Comparison of ENCODE assay signal across 1 cellular context in the genomic region with DNA sequence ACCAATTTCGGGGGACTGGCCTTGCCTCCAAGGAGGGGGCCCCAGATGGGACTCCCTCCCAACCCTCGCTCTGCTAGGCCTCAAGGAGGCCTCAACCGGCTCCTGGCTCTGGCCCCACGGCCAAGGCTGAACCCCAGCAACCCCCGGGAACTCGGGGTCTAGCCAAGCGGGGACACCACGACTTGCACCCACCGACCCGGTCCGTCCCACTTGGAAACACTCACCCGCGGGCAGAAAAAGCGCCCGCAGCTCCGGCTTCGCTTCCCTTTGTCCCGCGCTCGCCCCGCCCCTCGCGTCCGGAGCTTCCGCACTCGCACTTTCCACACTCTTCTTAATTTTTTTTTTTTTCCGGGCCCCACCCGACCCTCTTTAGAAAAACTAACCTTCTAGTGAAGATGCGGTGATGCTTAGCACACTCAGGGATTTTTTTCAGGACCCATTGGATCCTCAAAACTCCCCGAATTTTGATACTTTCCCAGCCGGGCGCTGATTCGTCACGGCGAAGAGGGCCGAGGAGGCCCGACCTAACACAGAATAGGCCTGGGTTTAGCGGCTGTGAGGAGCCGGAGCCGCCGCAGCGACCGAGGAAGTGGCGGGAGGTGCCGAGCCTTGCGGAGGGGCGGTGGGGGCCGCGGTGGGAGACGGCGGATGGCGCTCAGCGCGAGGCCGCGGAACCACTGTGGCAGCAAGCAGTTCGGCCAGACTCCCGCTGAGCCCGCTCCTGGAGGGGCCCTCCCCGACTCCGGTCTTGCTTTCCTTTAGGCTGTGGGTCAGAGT.
TF ChIP-seq lines count a peak whose summit lies in the region.

A gene (minus strand): TSS at position 270 of the 777 bp plus-strand sequence. CDS start 2,016 bp downstream, outside the sequence.

TF ChIP-seq in HepG2, 621 proteins besides CTCF, POLR2A, EP300 and RAD21 (continued from another document and continues in another):
- no peak for TF ChIP-seq ZNF484 (CRISPR knock-in tag; IDR thresholded peaks at IDR 0.05; ENCODE audit: borderline replicate concordance, low read depth)
- peak; percentile 77 for TF ChIP-seq ZSCAN20 (CRISPR knock-in tag; IDR thresholded peaks at IDR 0.05; ENCODE audit: borderline replicate concordance)
- TF ChIP-seq SP140L (CRISPR knock-in tag; IDR thresholded peaks at IDR 0.05; ENCODE audit: borderline replicate concordance), result peak; percentile 48; the same call in 1 of the 2 replicates
- TF ChIP-seq, protein P1, sequence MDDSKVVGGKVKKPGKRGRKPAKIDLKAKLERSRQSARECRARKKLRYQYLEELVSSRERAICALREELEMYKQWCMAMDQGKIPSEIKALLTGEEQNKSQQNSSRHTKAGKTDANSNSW (CRISPR knock-in tag; IDR thresholded peaks at IDR 0.05; ENCODE audit: borderline replicate concordance), result 0 out of 2 replicates have a peak, but pooled peaks have one; percentile 82
- peak; percentile 35; the same call in 1 of the 2 replicates for TF ChIP-seq FOXO1 (CRISPR knock-in tag; IDR thresholded peaks at IDR 0.05)
- TF ChIP-seq MIER2 (CRISPR knock-in tag; IDR thresholded peaks at IDR 0.05), result no peak
- peak; percentile 93 for TF ChIP-seq SRSF1 (optimal IDR thresholded peaks at IDR 0.05; ENCODE audit: low read depth, low read length)
- TF ChIP-seq THYN1 (CRISPR knock-in tag; IDR thresholded peaks at IDR 0.05; ENCODE audit: borderline replicate concordance, low read depth), result no peak
- no peak; the same call in 1 of the 2 replicates for TF ChIP-seq MAF1 (CRISPR knock-in tag; IDR thresholded peaks at IDR 0.05; ENCODE audit: borderline replicate concordance)
- TF ChIP-seq ZC3H4 (CRISPR knock-in tag; IDR thresholded peaks at IDR 0.05; ENCODE audit: borderline replicate concordance), result no peak
- TF ChIP-seq NCOA2 (CRISPR knock-in tag; IDR thresholded peaks at IDR 0.05), result 0 out of 2 replicates have a peak, but pooled peaks have one; percentile 23
- peak; percentile 95 for TF ChIP-seq NKX3-1 (CRISPR knock-in tag; IDR thresholded peaks at IDR 0.05)
- TF ChIP-seq TGIF2 (CRISPR knock-in tag; IDR thresholded peaks at IDR 0.05), result peak; percentile 17; the same call in 1 of the 2 replicates
- TF ChIP-seq GLI4 (CRISPR knock-in tag; IDR thresholded peaks at IDR 0.05; ENCODE audit: borderline replicate concordance), result peak; percentile 79; the same call in 1 of the 2 replicates
- TF ChIP-seq SIX1 (CRISPR knock-in tag; IDR thresholded peaks at IDR 0.05; ENCODE audit: borderline replicate concordance), result peak; percentile 45; the same call in 1 of the 2 replicates
- TF ChIP-seq FIP1L1 (IDR thresholded peaks at IDR 0.05; ENCODE audit: borderline replicate concordance, insufficient read depth, low read depth, low read length), result peak; percentile 22; the same call in 1 of the 2 replicates
- TF ChIP-seq, protein P2, sequence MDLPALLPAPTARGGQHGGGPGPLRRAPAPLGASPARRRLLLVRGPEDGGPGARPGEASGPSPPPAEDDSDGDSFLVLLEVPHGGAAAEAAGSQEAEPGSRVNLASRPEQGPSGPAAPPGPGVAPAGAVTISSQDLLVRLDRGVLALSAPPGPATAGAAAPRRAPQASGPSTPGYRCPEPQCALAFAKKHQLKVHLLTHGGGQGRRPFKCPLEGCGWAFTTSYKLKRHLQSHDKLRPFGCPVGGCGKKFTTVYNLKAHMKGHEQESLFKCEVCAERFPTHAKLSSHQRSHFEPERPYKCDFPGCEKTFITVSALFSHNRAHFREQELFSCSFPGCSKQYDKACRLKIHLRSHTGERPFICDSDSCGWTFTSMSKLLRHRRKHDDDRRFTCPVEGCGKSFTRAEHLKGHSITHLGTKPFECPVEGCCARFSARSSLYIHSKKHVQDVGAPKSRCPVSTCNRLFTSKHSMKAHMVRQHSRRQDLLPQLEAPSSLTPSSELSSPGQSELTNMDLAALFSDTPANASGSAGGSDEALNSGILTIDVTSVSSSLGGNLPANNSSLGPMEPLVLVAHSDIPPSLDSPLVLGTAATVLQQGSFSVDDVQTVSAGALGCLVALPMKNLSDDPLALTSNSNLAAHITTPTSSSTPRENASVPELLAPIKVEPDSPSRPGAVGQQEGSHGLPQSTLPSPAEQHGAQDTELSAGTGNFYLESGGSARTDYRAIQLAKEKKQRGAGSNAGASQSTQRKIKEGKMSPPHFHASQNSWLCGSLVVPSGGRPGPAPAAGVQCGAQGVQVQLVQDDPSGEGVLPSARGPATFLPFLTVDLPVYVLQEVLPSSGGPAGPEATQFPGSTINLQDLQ (CRISPR knock-in tag; IDR thresholded peaks at IDR 0.05), result no peak
- TF ChIP-seq, protein P3, sequence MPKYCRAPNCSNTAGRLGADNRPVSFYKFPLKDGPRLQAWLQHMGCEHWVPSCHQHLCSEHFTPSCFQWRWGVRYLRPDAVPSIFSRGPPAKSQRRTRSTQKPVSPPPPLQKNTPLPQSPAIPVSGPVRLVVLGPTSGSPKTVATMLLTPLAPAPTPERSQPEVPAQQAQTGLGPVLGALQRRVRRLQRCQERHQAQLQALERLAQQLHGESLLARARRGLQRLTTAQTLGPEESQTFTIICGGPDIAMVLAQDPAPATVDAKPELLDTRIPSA (CRISPR knock-in tag; IDR thresholded peaks at IDR 0.05; ENCODE audit: borderline replicate concordance), result no peak
- TF ChIP-seq ZZZ3 (CRISPR knock-in tag; IDR thresholded peaks at IDR 0.05; ENCODE audit: borderline replicate concordance), result no peak; the same call in 1 of the 2 replicates
- peak; percentile 68; the same call in 1 of the 2 replicates for TF ChIP-seq ZNF746 (CRISPR knock-in tag; IDR thresholded peaks at IDR 0.05)
- TF ChIP-seq, protein P4, sequence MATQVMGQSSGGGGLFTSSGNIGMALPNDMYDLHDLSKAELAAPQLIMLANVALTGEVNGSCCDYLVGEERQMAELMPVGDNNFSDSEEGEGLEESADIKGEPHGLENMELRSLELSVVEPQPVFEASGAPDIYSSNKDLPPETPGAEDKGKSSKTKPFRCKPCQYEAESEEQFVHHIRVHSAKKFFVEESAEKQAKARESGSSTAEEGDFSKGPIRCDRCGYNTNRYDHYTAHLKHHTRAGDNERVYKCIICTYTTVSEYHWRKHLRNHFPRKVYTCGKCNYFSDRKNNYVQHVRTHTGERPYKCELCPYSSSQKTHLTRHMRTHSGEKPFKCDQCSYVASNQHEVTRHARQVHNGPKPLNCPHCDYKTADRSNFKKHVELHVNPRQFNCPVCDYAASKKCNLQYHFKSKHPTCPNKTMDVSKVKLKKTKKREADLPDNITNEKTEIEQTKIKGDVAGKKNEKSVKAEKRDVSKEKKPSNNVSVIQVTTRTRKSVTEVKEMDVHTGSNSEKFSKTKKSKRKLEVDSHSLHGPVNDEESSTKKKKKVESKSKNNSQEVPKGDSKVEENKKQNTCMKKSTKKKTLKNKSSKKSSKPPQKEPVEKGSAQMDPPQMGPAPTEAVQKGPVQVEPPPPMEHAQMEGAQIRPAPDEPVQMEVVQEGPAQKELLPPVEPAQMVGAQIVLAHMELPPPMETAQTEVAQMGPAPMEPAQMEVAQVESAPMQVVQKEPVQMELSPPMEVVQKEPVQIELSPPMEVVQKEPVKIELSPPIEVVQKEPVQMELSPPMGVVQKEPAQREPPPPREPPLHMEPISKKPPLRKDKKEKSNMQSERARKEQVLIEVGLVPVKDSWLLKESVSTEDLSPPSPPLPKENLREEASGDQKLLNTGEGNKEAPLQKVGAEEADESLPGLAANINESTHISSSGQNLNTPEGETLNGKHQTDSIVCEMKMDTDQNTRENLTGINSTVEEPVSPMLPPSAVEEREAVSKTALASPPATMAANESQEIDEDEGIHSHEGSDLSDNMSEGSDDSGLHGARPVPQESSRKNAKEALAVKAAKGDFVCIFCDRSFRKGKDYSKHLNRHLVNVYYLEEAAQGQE (IDR thresholded peaks at IDR 0.05; ENCODE audit: borderline replicate concordance in 1 of 2, low read depth in 1 of 2, low read length in 2 of 2), result no peak; a peak in 1 of 4 replicates
- 0 out of 2 replicates have a peak, but pooled peaks have one; percentile 51 for TF ChIP-seq ZNF709 (CRISPR knock-in tag; IDR thresholded peaks at IDR 0.05)
- peak; percentile 45 for TF ChIP-seq RXRA (CRISPR knock-in tag; IDR thresholded peaks at IDR 0.05)
- TF ChIP-seq ZNF383 (CRISPR knock-in tag; IDR thresholded peaks at IDR 0.05; ENCODE audit: borderline replicate concordance), result peak; percentile 63; the same call in 1 of the 2 replicates
- peak; percentile 58 for TF ChIP-seq POLR2AphosphoS5 (IDR thresholded peaks at IDR 0.05; ENCODE audit: low read depth, low read length)
- TF ChIP-seq ZNF230 (CRISPR knock-in tag; IDR thresholded peaks at IDR 0.05), result no peak
- TF ChIP-seq LCORL (IDR thresholded peaks at IDR 0.05), result peak; percentile 82
- TF ChIP-seq LCORL (CRISPR knock-in tag; IDR thresholded peaks at IDR 0.05), result no peak; the same call in 1 of the 2 replicates
- peak; percentile 87 for TF ChIP-seq ZNF564 (CRISPR knock-in tag; IDR thresholded peaks at IDR 0.05)
- TF ChIP-seq SMAD9 (CRISPR knock-in tag; IDR thresholded peaks at IDR 0.05), result no peak
- TF ChIP-seq ZNF607 (CRISPR knock-in tag; IDR thresholded peaks at IDR 0.05; ENCODE audit: borderline replicate concordance), result 0 out of 2 replicates have a peak, but pooled peaks have one; percentile 13
- TF ChIP-seq PITX1 (CRISPR knock-in tag; IDR thresholded peaks at IDR 0.05), result no peak
- no peak for TF ChIP-seq HOXA7 (CRISPR knock-in tag; IDR thresholded peaks at IDR 0.05)
- TF ChIP-seq ZNF672 (CRISPR knock-in tag; IDR thresholded peaks at IDR 0.05), result no peak
- no peak for TF ChIP-seq ZNF7 (CRISPR knock-in tag; IDR thresholded peaks at IDR 0.05)
- 0 out of 2 replicates have a peak, but pooled peaks have one; percentile 22 for TF ChIP-seq FOSL1 (CRISPR knock-in tag; IDR thresholded peaks at IDR 0.05; ENCODE audit: borderline replicate concordance)
- no peak for TF ChIP-seq JUND (CRISPR knock-in tag; IDR thresholded peaks at IDR 0.05)
- TF ChIP-seq ZBTB38 (CRISPR knock-in tag; IDR thresholded peaks at IDR 0.05), result no peak; the same call in 1 of the 2 replicates
- no peak for TF ChIP-seq ZNF326 (CRISPR knock-in tag; IDR thresholded peaks at IDR 0.05; ENCODE audit: borderline replicate concordance)
- no peak for TF ChIP-seq NFE2L2 (IDR thresholded peaks at IDR 0.05; ENCODE audit: low read length)
- TF ChIP-seq, protein P5, sequence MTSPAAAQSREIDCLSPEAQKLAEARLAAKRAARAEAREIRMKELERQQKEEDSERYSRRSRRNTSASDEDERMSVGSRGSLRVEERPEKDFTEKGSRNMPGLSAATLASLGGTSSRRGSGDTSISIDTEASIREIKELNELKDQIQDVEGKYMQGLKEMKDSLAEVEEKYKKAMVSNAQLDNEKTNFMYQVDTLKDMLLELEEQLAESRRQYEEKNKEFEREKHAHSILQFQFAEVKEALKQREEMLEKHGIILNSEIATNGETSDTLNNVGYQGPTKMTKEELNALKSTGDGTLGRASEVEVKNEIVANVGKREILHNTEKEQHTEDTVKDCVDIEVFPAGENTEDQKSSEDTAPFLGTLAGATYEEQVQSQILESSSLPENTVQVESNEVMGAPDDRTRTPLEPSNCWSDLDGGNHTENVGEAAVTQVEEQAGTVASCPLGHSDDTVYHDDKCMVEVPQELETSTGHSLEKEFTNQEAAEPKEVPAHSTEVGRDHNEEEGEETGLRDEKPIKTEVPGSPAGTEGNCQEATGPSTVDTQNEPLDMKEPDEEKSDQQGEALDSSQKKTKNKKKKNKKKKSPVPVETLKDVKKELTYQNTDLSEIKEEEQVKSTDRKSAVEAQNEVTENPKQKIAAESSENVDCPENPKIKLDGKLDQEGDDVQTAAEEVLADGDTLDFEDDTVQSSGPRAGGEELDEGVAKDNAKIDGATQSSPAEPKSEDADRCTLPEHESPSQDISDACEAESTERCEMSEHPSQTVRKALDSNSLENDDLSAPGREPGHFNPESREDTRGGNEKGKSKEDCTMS (CRISPR knock-in tag; conservative IDR thresholded peaks at IDR 0.05), result 0 out of 2 replicates have a peak, but pooled peaks have one; percentile 74
- no peak for TF ChIP-seq GTF3A (CRISPR knock-in tag; conservative IDR thresholded peaks at IDR 0.05)
- no peak for TF ChIP-seq TRIM24 (CRISPR knock-in tag; IDR thresholded peaks at IDR 0.05)
- TF ChIP-seq ZNF431 (CRISPR knock-in tag; IDR thresholded peaks at IDR 0.05; ENCODE audit: borderline replicate concordance, low read depth), result 0 out of 2 replicates have a peak, but pooled peaks have one; percentile 49
- peak; percentile 88 for TF ChIP-seq HDAC6 (IDR thresholded peaks at IDR 0.05; ENCODE audit: low read depth, low read length)
- TF ChIP-seq, protein P6, sequence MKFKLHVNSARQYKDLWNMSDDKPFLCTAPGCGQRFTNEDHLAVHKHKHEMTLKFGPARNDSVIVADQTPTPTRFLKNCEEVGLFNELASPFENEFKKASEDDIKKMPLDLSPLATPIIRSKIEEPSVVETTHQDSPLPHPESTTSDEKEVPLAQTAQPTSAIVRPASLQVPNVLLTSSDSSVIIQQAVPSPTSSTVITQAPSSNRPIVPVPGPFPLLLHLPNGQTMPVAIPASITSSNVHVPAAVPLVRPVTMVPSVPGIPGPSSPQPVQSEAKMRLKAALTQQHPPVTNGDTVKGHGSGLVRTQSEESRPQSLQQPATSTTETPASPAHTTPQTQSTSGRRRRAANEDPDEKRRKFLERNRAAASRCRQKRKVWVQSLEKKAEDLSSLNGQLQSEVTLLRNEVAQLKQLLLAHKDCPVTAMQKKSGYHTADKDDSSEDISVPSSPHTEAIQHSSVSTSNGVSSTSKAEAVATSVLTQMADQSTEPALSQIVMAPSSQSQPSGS (CRISPR knock-in tag; IDR thresholded peaks at IDR 0.05), result peak; percentile 17; the same call in 1 of the 2 replicates
- TF ChIP-seq, protein P7, sequence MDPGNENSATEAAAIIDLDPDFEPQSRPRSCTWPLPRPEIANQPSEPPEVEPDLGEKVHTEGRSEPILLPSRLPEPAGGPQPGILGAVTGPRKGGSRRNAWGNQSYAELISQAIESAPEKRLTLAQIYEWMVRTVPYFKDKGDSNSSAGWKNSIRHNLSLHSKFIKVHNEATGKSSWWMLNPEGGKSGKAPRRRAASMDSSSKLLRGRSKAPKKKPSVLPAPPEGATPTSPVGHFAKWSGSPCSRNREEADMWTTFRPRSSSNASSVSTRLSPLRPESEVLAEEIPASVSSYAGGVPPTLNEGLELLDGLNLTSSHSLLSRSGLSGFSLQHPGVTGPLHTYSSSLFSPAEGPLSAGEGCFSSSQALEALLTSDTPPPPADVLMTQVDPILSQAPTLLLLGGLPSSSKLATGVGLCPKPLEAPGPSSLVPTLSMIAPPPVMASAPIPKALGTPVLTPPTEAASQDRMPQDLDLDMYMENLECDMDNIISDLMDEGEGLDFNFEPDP (CRISPR knock-in tag; conservative IDR thresholded peaks at IDR 0.05), result peak; percentile 96; the same call in 1 of the 2 replicates
- TF ChIP-seq, protein P8, sequence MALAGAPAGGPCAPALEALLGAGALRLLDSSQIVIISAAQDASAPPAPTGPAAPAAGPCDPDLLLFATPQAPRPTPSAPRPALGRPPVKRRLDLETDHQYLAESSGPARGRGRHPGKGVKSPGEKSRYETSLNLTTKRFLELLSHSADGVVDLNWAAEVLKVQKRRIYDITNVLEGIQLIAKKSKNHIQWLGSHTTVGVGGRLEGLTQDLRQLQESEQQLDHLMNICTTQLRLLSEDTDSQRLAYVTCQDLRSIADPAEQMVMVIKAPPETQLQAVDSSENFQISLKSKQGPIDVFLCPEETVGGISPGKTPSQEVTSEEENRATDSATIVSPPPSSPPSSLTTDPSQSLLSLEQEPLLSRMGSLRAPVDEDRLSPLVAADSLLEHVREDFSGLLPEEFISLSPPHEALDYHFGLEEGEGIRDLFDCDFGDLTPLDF (CRISPR knock-in tag; IDR thresholded peaks at IDR 0.05), result peak; percentile 73
- no peak for TF ChIP-seq JUNB (CRISPR knock-in tag; IDR thresholded peaks at IDR 0.05; ENCODE audit: borderline replicate concordance)
